11 cellular contexts compared by ENCODE assay signal in genomic region chr2:174341995-174342571, GRCh38. TPM values are rescaled to one million over a fixed set of nuclear protein-coding genes. Genes with fewer than 3 reads are reported as not detected.
DNase-seq lines count a peak whose midpoint lies in the region; ATAC-seq and TF ChIP-seq lines count a peak whose summit lies in the region.
"Had no signal": no experiment of that assay in that cellular context is flagged by ENCODE, and none has a peak within 500 bp of the region (broad histone marks: within the 10 kb centered on the region; RNA-seq: fewer than 3 reads in every experiment).

No MANE protein-coding gene starts in this region.

- peaks cover 2% of the 10 kb centered on the region for H3K36me3 Mint-ChIP-seq in T-helper 17 cell (ENCODE audit: low read depth)

- H3K4me3 Mint-ChIP-seq in T-helper 17 cell, result peak overlapping the region; percentile 9

- WGBS in heart left ventricle, 4 donors, result 2 to 7% (median 3%) methylated on average over 27 to 47 of the region's 47 CpGs

- no peak for TF ChIP-seq CTCF in heart left ventricle (IDR thresholded peaks at IDR 0.05)

- H3K4me1 ChIP-seq in heart left ventricle, result peaks cover under 1 to 54% (median 29%) of the 10 kb centered on the region in 12 donors

- H3K27ac Mint-ChIP-seq in T-helper 17 cell, result peak overlapping the region; percentile 95

- DNase-seq in NCI-H345 (lab: John Stamatoyannopoulos, UW) (peak; percentile 36), NCI-H345 treated with DMSO at 0.1 percent for 48 hours (lab: John Stamatoyannopoulos, UW; ENCODE audit: unreplicated experiment) (no peak), T-helper 17 cell (no peak), heart left ventricle (peak in 1 of 5 donors; percentile 63), skeletal muscle cell (ENCODE audit: low read depth) (no peak), NCI-H1694 treated with DMSO at 0.1 percent for 48 hours (lab: John Stamatoyannopoulos, UW) (no peak)
- no peak for DNase-seq in activated CD4-positive, CD25-positive, alpha-beta regulatory T cell treated with anti-CD3 and anti-CD28 coated beads, Interleukin-2, amount 50 U/mL, for 72 hours

- H3K27me3 Mint-ChIP-seq in T-helper 17 cell, result peaks cover 72% of the 10 kb centered on the region

- H3K4me3 ChIP-seq in heart left ventricle (peak overlapping the region in 1 of 12 donors; percentile 28), skeletal muscle cell (ENCODE audit: low read depth, low read length) (peak overlapping the region; percentile 36)
- H3K4me3 ChIP-seq: adrenal gland, thyroid gland had no signal

- ATAC-seq in T-helper 17 cell (no peak), heart left ventricle (peak in 3 of 4 donors; percentile 29 to 37 (median 30)), HG03432 (IDR thresholded peaks at IDR 0.05; ENCODE audit: unreplicated experiment) (no peak)

- H3K36me3 ChIP-seq in heart left ventricle, result peaks cover 0 to 5% (median 0%) of the 10 kb centered on the region in 9 donors
- H3K36me3 ChIP-seq: adrenal gland, thyroid gland had no signal

- TF ChIP-seq POLR2A in heart left ventricle (IDR thresholded peaks at IDR 0.05), result no peak

- peaks cover 63 to 89% (median 80%) of the 10 kb centered on the region in 9 donors for H3K27me3 ChIP-seq in heart left ventricle

- H3K9me3 ChIP-seq in T-helper 17 cell (ENCODE audit: control insufficient read depth, low read length, poor library complexity, severe bottlenecking) (peaks cover 4% of the 10 kb centered on the region), heart left ventricle (no peaks in the 10 kb centered on the region)
- H3K9me3 ChIP-seq: thyroid gland had no signal

- H3K4me1 Mint-ChIP-seq in T-helper 17 cell, result peaks cover 28% of the 10 kb centered on the region

- no peak overlapping the region for H3K27ac ChIP-seq in heart left ventricle
- H3K27ac ChIP-seq: adrenal gland, thyroid gland had no signal

- intact Hi-C loops in heart left ventricle (cut with DNase I), result loop anchor here (1.0 to 10.0 kb wide), 12 partner anchors 185 to 1127 kb away; no protein-coding TSS in a partner anchor

RNA-seq across cellular contexts. Expression of gene SP9, which starts 7.3 kb away (rescaled TPM):
- total RNA-seq in T-helper 17 cell (not detected), heart left ventricle (under 1 TPM in 1 of 9 donors, not detected in 8; 0.08 TPM)
- not detected for polyA plus RNA-seq in heart left ventricle
- total RNA-seq: adrenal gland, NCI-H460, thyroid gland had no signal
- polyA plus RNA-seq: adrenal gland had no signal

RNA-seq across cellular contexts. Expression of gene SCRN3, which starts 53.4 kb away (rescaled TPM):
- 10 to 100 TPM in 1 of 2 donors, 1 to 10 TPM in 1; 8.5 to 11.6 TPM for total RNA-seq in T-helper 17 cell
- total RNA-seq in heart left ventricle, result 10 to 100 TPM; 29.8 to 56.6 (median 43.0) TPM
- polyA plus RNA-seq in heart left ventricle, result 10 to 100 TPM; 15.7 to 20.2 TPM

Comparison
In these comparisons a context has a peak if more than half of its experiments do, and no peak if none do; other contexts are left out.
1. ATAC-seq: peak in heart left ventricle (3 of 4); none in T-helper 17 cell (single experiment) and HG03432 (single experiment).